In the genomic region with DNA sequence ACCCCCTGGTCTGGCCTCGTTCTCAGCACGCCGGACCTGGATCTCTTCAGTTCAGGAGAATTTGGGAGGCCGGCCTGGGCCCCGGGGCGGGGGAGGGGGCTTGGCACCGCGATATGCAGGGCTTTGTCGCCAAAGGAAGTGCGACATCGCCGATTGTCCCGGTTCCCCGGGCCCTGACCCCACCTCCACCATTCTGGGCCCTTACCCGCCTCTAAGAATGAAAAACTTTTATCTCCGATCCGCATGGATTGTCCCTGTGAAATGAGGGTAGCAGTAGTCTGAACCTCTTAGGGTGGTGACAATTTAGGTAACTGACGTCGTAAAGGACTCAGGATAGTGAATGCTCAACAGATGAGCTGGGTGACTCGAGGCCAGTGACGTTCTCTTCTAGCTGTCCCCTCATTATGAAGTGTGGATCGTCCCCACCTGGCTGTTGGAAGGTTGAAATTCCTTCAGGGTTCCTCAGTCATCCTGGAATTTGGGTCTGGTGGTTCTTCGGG, we compare ENCODE assay signal across 8 cellular contexts. TPM values are rescaled to one million over a fixed set of nuclear protein-coding genes. Genes with fewer than 3 reads are reported as not detected.
DNase-seq lines count a peak whose midpoint lies in the region; ATAC-seq and TF ChIP-seq lines count a peak whose summit lies in the region.

No MANE protein-coding gene starts in this region.

- DNase-seq in GM12864 (ENCODE audit: low read depth): no peak
- no peak for DNase-seq in Peyer's patch
- DNase-seq in esophagus muscularis mucosa (ENCODE audit: extremely low spot score): no peak
- no peak for DNase-seq in psoas muscle
- no peak for DNase-seq in occipital lobe (lab: John Stamatoyannopoulos, UW)
- no peak for DNase-seq in NCI-H226
- DNase-seq in 8988T: no peak

- H3K9me3 ChIP-seq in Peyer's patch (no peaks in the 10 kb centered on the region), esophagus muscularis mucosa (no peaks in the 10 kb centered on the region), psoas muscle (no peaks in the 10 kb centered on the region)

- intact Hi-C loops in esophagus muscularis mucosa (cut with DNase I) (no loop called here), psoas muscle (cut with DNase I) (no loop called here)

- TF ChIP-seq EP300 in esophagus muscularis mucosa (IDR thresholded peaks at IDR 0.05): no peak

- H3K27ac ChIP-seq in Peyer's patch (peak overlapping the region; percentile 78 to 88 (median 80)), esophagus muscularis mucosa (replicated peaks in 1 of 4) (peak overlapping the region; percentile 75 to 92 (median 80)), psoas muscle (peak overlapping the region; percentile 78)

- TF ChIP-seq CTCF in GM12864 (IDR thresholded peaks at IDR 0.05; ENCODE audit: low read depth, low read length, missing control alignments) (no peak), Peyer's patch (IDR thresholded peaks at IDR 0.05) (no peak), esophagus muscularis mucosa (IDR thresholded peaks at IDR 0.05) (no peak), psoas muscle (IDR thresholded peaks at IDR 0.05) (no peak)

- no peaks in the 10 kb centered on the region for H3K27me3 ChIP-seq in Peyer's patch
- peaks cover 0 to 9% (median 0%) of the 10 kb centered on the region in 4 donors for H3K27me3 ChIP-seq in esophagus muscularis mucosa
- peaks cover 0 to 1% (median 0%) of the 10 kb centered on the region in 3 donors for H3K27me3 ChIP-seq in psoas muscle (ENCODE audit: insufficient read depth in 3 of 3, low read length in 2 of 3)

- peak overlapping the region; percentile 75 for H3K4me3 ChIP-seq in GM12864 (ENCODE audit: low read depth, low read length)
- peak overlapping the region; percentile 78 to 94 (median 87) for H3K4me3 ChIP-seq in Peyer's patch
- peak overlapping the region; percentile 77 to 95 (median 93) for H3K4me3 ChIP-seq in esophagus muscularis mucosa
- H3K4me3 ChIP-seq in psoas muscle: peak overlapping the region; percentile 72

- H3K36me3 ChIP-seq in Peyer's patch (peaks cover 0 to 27% (median 0%) of the 10 kb centered on the region in 3 donors), esophagus muscularis mucosa (peaks cover 9 to 35% (median 18%) of the 10 kb centered on the region in 4 donors), psoas muscle (ENCODE audit: insufficient read depth in 1 of 2, low read depth in 1 of 2) (peaks cover 0 to 15% of the 10 kb centered on the region in 2 donors)

- ATAC-seq in psoas muscle (no peak), HG02588 (IDR thresholded peaks at IDR 0.05; ENCODE audit: unreplicated experiment) (no peak)

- peaks cover 0 to 47% (median 14%) of the 10 kb centered on the region in 4 donors for H3K4me1 ChIP-seq in Peyer's patch
- H3K4me1 ChIP-seq in esophagus muscularis mucosa: peaks cover 43 to 72% (median 62%) of the 10 kb centered on the region in 4 donors
- peaks cover 34% of the 10 kb centered on the region for H3K4me1 ChIP-seq in psoas muscle

- 10% methylated on average over 11 of the region's 23 CpGs for WGBS in esophagus muscularis mucosa
- 5 to 6% (median 5%) methylated on average over 23 of the region's 23 CpGs for WGBS in psoas muscle, 3 donors

- TF ChIP-seq POLR2A in Peyer's patch (IDR thresholded peaks at IDR 0.05): no peak
- TF ChIP-seq POLR2A in esophagus muscularis mucosa (IDR thresholded peaks at IDR 0.05; ENCODE audit: low read depth): no peak

RNA-seq across cellular contexts. Expression of a gene that starts 0.6 kb away (rescaled TPM):
- 10 to 100 TPM; 15.2 to 37.2 (median 23.9) TPM for total RNA-seq in Peyer's patch
- total RNA-seq in esophagus muscularis mucosa: 10 to 100 TPM; 12.0 to 25.4 (median 20.9) TPM
- 10 to 100 TPM; 21.5 to 35.4 (median 27.9) TPM for total RNA-seq in psoas muscle
- 10 to 100 TPM; 47.2 to 90.4 (median 75.0) TPM for polyA plus RNA-seq in psoas muscle
- 10.0 TPM for total RNA-seq in occipital lobe

RNA-seq across cellular contexts. Expression of a gene that starts 4.3 kb away (rescaled TPM):
- total RNA-seq in Peyer's patch: 100 to 1,000 TPM in 3 of 4 donors, 10 to 100 TPM in 1; 76.7 to 202 (median 196) TPM
- 100 to 1,000 TPM; 131 to 173 (median 147) TPM for total RNA-seq in esophagus muscularis mucosa
- total RNA-seq in psoas muscle: 100 to 1,000 TPM; 105 to 217 (median 139) TPM
- polyA plus RNA-seq in psoas muscle: 100 to 1,000 TPM; 330 to 558 (median 365) TPM
- total RNA-seq in occipital lobe: 9.0 TPM

RNA-seq across cellular contexts. Expression of a gene that starts 6.8 kb away (rescaled TPM):
- total RNA-seq in Peyer's patch (10 to 100 TPM in 1 of 4 donors, 1 to 10 TPM in 3; 2.1 to 14.1 (median 5.6) TPM), esophagus muscularis mucosa (10 to 100 TPM; 14.7 to 35.4 (median 28.1) TPM), psoas muscle (10 to 100 TPM in 1 of 4 donors, 1 to 10 TPM in 3; 6.1 to 17.9 (median 7.6) TPM), occipital lobe (20.6 TPM)
- 10 to 100 TPM; 12.3 to 26.8 (median 15.0) TPM for polyA plus RNA-seq in psoas muscle

RNA-seq across cellular contexts. Expression of a gene that starts 24.6 kb away (rescaled TPM):
- 10 to 100 TPM; 10.3 to 18.9 (median 16.0) TPM for total RNA-seq in Peyer's patch
- total RNA-seq in esophagus muscularis mucosa: 1 to 10 TPM; 2.9 to 7.4 (median 4.0) TPM
- 10 to 100 TPM; 11.8 to 14.3 (median 12.9) TPM for total RNA-seq in psoas muscle
- polyA plus RNA-seq in psoas muscle: 10 to 100 TPM in 1 of 3 donors, 1 to 10 TPM in 2; 1.5 to 13.0 (median 4.3) TPM
- total RNA-seq in occipital lobe: 29.6 TPM

RNA-seq across cellular contexts. Expression of a gene that starts 27.3 kb away (rescaled TPM):
- total RNA-seq in Peyer's patch (10 to 100 TPM; 40.5 to 74.4 (median 57.7) TPM), esophagus muscularis mucosa (10 to 100 TPM in 2 of 4 donors, 1 to 10 TPM in 2; 8.7 to 13.3 (median 10.2) TPM), psoas muscle (10 to 100 TPM in 3 of 4 donors, 1 to 10 TPM in 1; 9.6 to 11.0 (median 10.5) TPM), occipital lobe (23.2 TPM)
- 10 to 100 TPM in 1 of 3 donors, 1 to 10 TPM in 2; 6.2 to 16.5 (median 8.8) TPM for polyA plus RNA-seq in psoas muscle
